ENCODE assay signal across 8 cellular contexts in genomic region chr3:15361494-15362214, GRCh38. TPM values are rescaled to one million over a fixed set of nuclear protein-coding genes. Genes with fewer than 3 reads are reported as not detected.
DNase-seq lines count a peak whose midpoint lies in the region; ATAC-seq and TF ChIP-seq lines count a peak whose summit lies in the region.

No MANE protein-coding gene starts in this region.

- H3K27me3 ChIP-seq in CD4-positive, alpha-beta T cell (ENCODE audit: control insufficient read depth, insufficient read depth, low read length): no peaks in the 10 kb centered on the region
- H3K27me3 ChIP-seq in prostate gland (replicated peaks; ENCODE audit: insufficient read depth): no peaks in the 10 kb centered on the region

- H3K27me3 Mint-ChIP-seq in CD4-positive, alpha-beta T cell: no peaks in the 10 kb centered on the region

- no peak overlapping the region for H3K27ac ChIP-seq in CD4-positive, alpha-beta T cell (ENCODE audit: low read depth, low read length)
- H3K27ac ChIP-seq in prostate gland: no peak overlapping the region

- POLR2A ChIA-PET in CD4-positive, alpha-beta T cell (lab: Charles Lee): interaction anchor here (0.9 to 1.7 kb wide), 6 partner anchors 14 to 155 kb away, joined by 3 to 7 read pairs (median 3); partner anchors contain the start of gene CAPN7

- WGBS in prostate gland: 56% methylated on average over 11 of the region's 11 CpGs

- H3K4me1 ChIP-seq in prostate gland (replicated peaks): no peaks in the 10 kb centered on the region

- H3K9me3 ChIP-seq in CD4-positive, alpha-beta T cell (ENCODE audit: control insufficient read depth, low read length): no peaks in the 10 kb centered on the region
- no peaks in the 10 kb centered on the region for H3K9me3 ChIP-seq in prostate gland

- ATAC-seq in CD4-positive, alpha-beta T cell (ENCODE audit: poor library complexity): peak; percentile 25
- ATAC-seq in GM19395 (IDR thresholded peaks at IDR 0.05; ENCODE audit: unreplicated experiment): peak; percentile 81
- ATAC-seq in HG03354 (IDR thresholded peaks at IDR 0.05; ENCODE audit: poor library complexity, severe bottlenecking, unreplicated experiment): peak; percentile 87
- peak; percentile 85 to 86 for ATAC-seq in activated CD4-positive, CD25-positive, alpha-beta regulatory T cell treated with anti-CD3 and anti-CD28 coated beads, Interleukin-2, amount 50 U/mL, for 24 hours
- peak; percentile 91 for ATAC-seq in stimulated activated effector memory CD8-positive, alpha-beta T cell treated with anti-CD3 and anti-CD28 coated beads, Interleukin-12 subunit alpha, Interleukin-12 subunit beta, amount 100 ng/mL, for 72 hours

- peak in 1 of 10 experiments; percentile 7 for DNase-seq in CD4-positive, alpha-beta T cell
- DNase-seq in foreskin fibroblast: peak; percentile 50 to 68
- peak; percentile 33 to 84 for DNase-seq in stimulated activated effector memory CD8-positive, alpha-beta T cell treated with anti-CD3 and anti-CD28 coated beads, Interleukin-12 subunit alpha, Interleukin-12 subunit beta, amount 100 ng/mL, for 72 hours (ENCODE audit: low spot score in 2 of 2)
- DNase-seq in central memory CD4-positive, alpha-beta T cell: no peak
- DNase-seq in prostate gland (ENCODE audit: low spot score): no peak

- peaks cover 38% of the 10 kb centered on the region for H3K4me1 Mint-ChIP-seq in CD4-positive, alpha-beta T cell (ENCODE audit: low read depth)
- peaks cover 33% of the 10 kb centered on the region for H3K4me1 Mint-ChIP-seq in stimulated activated effector memory CD8-positive, alpha-beta T cell treated with anti-CD3 and anti-CD28 coated beads, Interleukin-12 subunit alpha, Interleukin-12 subunit beta, amount 100 ng/mL, for 72 hours

- no peak for TF ChIP-seq CTCF in CD4-positive, alpha-beta T cell (IDR thresholded peaks at IDR 0.05)
- TF ChIP-seq CTCF in foreskin fibroblast (IDR thresholded peaks at IDR 0.05; ENCODE audit: low read depth, low read length): no peak
- TF ChIP-seq CTCF in prostate gland (IDR thresholded peaks at IDR 0.05): no peak

- intact Hi-C loops in CD4-positive, alpha-beta T cell (cut with DNase I, micrococcal nuclease): no loop called here
- intact Hi-C loops in prostate gland (cut with DNase I): no loop called here

- H3K4me3 ChIP-seq in foreskin fibroblast (ENCODE audit: low read depth in 1 of 2, low read length in 2 of 2) (no peak overlapping the region), prostate gland (no peak overlapping the region)

- no peaks in the 10 kb centered on the region for H3K9me3 Mint-ChIP-seq in CD4-positive, alpha-beta T cell
- H3K9me3 Mint-ChIP-seq in stimulated activated effector memory CD8-positive, alpha-beta T cell treated with anti-CD3 and anti-CD28 coated beads, Interleukin-12 subunit alpha, Interleukin-12 subunit beta, amount 100 ng/mL, for 72 hours: no peaks in the 10 kb centered on the region

- H3K36me3 ChIP-seq in prostate gland: no peaks in the 10 kb centered on the region

- H3K4me3 Mint-ChIP-seq in CD4-positive, alpha-beta T cell: peak overlapping the region; percentile 60
- peak overlapping the region; percentile 72 for H3K4me3 Mint-ChIP-seq in stimulated activated effector memory CD8-positive, alpha-beta T cell treated with anti-CD3 and anti-CD28 coated beads, Interleukin-12 subunit alpha, Interleukin-12 subunit beta, amount 100 ng/mL, for 72 hours

- CTCF ChIA-PET in CD4-positive, alpha-beta T cell (lab: Charles Lee): interaction anchor here (1.2 to 1.9 kb wide), 6 partner anchors 8 to 93 kb away, joined by 3 to 7 read pairs (median 4); partner anchors contain the start of gene SH3BP5

- H3K27ac Mint-ChIP-seq in CD4-positive, alpha-beta T cell: peak overlapping the region; percentile 28
- H3K27ac Mint-ChIP-seq in stimulated activated effector memory CD8-positive, alpha-beta T cell treated with anti-CD3 and anti-CD28 coated beads, Interleukin-12 subunit alpha, Interleukin-12 subunit beta, amount 100 ng/mL, for 72 hours: peak overlapping the region; percentile 81

- no peaks in the 10 kb centered on the region for H3K36me3 Mint-ChIP-seq in CD4-positive, alpha-beta T cell (ENCODE audit: low read depth)
- peaks cover 16% of the 10 kb centered on the region for H3K36me3 Mint-ChIP-seq in stimulated activated effector memory CD8-positive, alpha-beta T cell treated with anti-CD3 and anti-CD28 coated beads, Interleukin-12 subunit alpha, Interleukin-12 subunit beta, amount 100 ng/mL, for 72 hours

- no peak for TF ChIP-seq POLR2A in prostate gland (IDR thresholded peaks at IDR 0.05)

RNA-seq across cellular contexts. Expression of gene SH3BP5, which starts 29.3 kb away (rescaled TPM):
- total RNA-seq in CD4-positive, alpha-beta T cell: 10 to 100 TPM; 16.8 to 17.7 TPM
- 10 to 100 TPM; 13.3 to 71.6 TPM for total RNA-seq in prostate gland

Comparison
In these comparisons a context has a peak if more than half of its experiments do, and no peak if none do; other contexts are left out.
1. ATAC-seq: peak in every context shown above with its lines; median percentile 91 in stimulated activated effector memory CD8-positive, alpha-beta T cell treated with anti-CD3 and anti-CD28 coated beads, Interleukin-12 subunit alpha, Interleukin-12 subunit beta, amount 100 ng/mL, for 72 hours; 87 in HG03354; 86 in activated CD4-positive, CD25-positive, alpha-beta regulatory T cell treated with anti-CD3 and anti-CD28 coated beads, Interleukin-2, amount 50 U/mL, for 24 hours; 81 in GM19395; 25 in CD4-positive, alpha-beta T cell.
2. DNase-seq: peak in foreskin fibroblast (2 of 2) and stimulated activated effector memory CD8-positive, alpha-beta T cell treated with anti-CD3 and anti-CD28 coated beads, Interleukin-12 subunit alpha, Interleukin-12 subunit beta, amount 100 ng/mL, for 72 hours (2 of 2); none in central memory CD4-positive, alpha-beta T cell (single experiment) and prostate gland (single experiment).